1 cellular context compared by ENCODE assay signal in genomic region chr19:3053218-3053621, GRCh38.
TF ChIP-seq lines count a peak whose summit lies in the region.

No MANE protein-coding gene starts in this region.

TF ChIP-seq in IMR-90, 13 proteins besides CTCF, POLR2A, EP300 and RAD21:
- no peak for TF ChIP-seq RCOR1 (IDR thresholded peaks at IDR 0.05; ENCODE audit: insufficient replicate concordance, low read length)
TF ChIP-seq in IMR-90: peak in this region for 0.
